In genomic region chr7:28784166-28784870, GRCh38 we compare ENCODE assay signal across 14 cellular contexts.
DNase-seq lines count a peak whose midpoint lies in the region; FAIRE-seq and TF ChIP-seq lines count a peak whose summit lies in the region.
"Had no signal": no experiment of that assay in that cellular context is flagged by ENCODE, and none has a peak within 500 bp of the region (broad histone marks: within the 10 kb centered on the region; RNA-seq: fewer than 3 reads in every experiment).

No MANE protein-coding gene starts in this region.

- H3K9ac ChIP-seq in trophoblast cell (ENCODE audit: low read length): no peak overlapping the region
- H3K9ac ChIP-seq: parathyroid adenoma had no signal

- DNase-seq in COR-L47 (lab: John Stamatoyannopoulos, UW) (peak; percentile 23), NCI-H1417 (lab: John Stamatoyannopoulos, UW) (peak in 2 of 3 experiments; percentile 86 to 98), astrocyte of the cerebellum (ENCODE audit: low read depth) (peak; percentile 93), nephron progenitor cell (no peak), HFFc6 (no peak), trophoblast cell (no peak), D721Med (ENCODE audit: insufficient read length, low spot score) (no peak)
- DNase-seq in activated effector memory CD4-positive, alpha-beta T cell treated with anti-CD3 and anti-CD28 coated beads, Interleukin-2, amount 50 U/mL, for 16 hours: no peak
- DNase-seq: NCI-H1436 treated with DMSO at 0.1 percent for 48 hours, SIG-M5, tibial artery had no signal

- no peak for TF ChIP-seq CTCF in astrocyte of the cerebellum (IDR thresholded peaks at IDR 0.05; ENCODE audit: low read depth, low read length, missing control alignments)
- no peak for TF ChIP-seq CTCF in nephron progenitor cell (IDR thresholded peaks at IDR 0.05)
- TF ChIP-seq CTCF in HFFc6 (IDR thresholded peaks at IDR 0.05): no peak
- TF ChIP-seq CTCF in D721Med (IDR thresholded peaks at IDR 0.05; ENCODE audit: insufficient read depth, missing control alignments): no peak

- H3K4me1 Mint-ChIP-seq in nephron progenitor cell (peaks cover 76% of the 10 kb centered on the region), HFFc6 (ENCODE audit: low read depth) (no peaks in the 10 kb centered on the region)

- no peak overlapping the region for H4K91ac ChIP-seq in trophoblast cell (ENCODE audit: low read depth, low read length)

- no peaks in the 10 kb centered on the region for H3K79me2 ChIP-seq in trophoblast cell (ENCODE audit: control insufficient read depth, insufficient read depth, low read length, poor library complexity)
- H3K79me2 ChIP-seq: parathyroid adenoma had no signal

- no peaks in the 10 kb centered on the region for H3K79me1 ChIP-seq in trophoblast cell (ENCODE audit: low read length)

- H3K27me3 Mint-ChIP-seq in nephron progenitor cell (ENCODE audit: low read depth, poor library complexity) (peaks cover 3% of the 10 kb centered on the region), HFFc6 (ENCODE audit: insufficient read depth) (no peaks in the 10 kb centered on the region)

- H3K18ac ChIP-seq in trophoblast cell (ENCODE audit: low read length): no peak overlapping the region

- H2BK5ac ChIP-seq in trophoblast cell (ENCODE audit: low read depth, low read length, poor library complexity): no peak overlapping the region

- no peaks in the 10 kb centered on the region for H3K36me3 ChIP-seq in trophoblast cell (ENCODE audit: control insufficient read depth in 1 of 2, insufficient read depth in 2 of 2, low read length in 2 of 2)
- H3K36me3 ChIP-seq: tibial artery had no signal

- no peak overlapping the region for H3K4me3 Mint-ChIP-seq in nephron progenitor cell
- H3K4me3 Mint-ChIP-seq in HFFc6: no peak overlapping the region

- H3K27me3 ChIP-seq in trophoblast cell (ENCODE audit: insufficient read depth, low read length): no peaks in the 10 kb centered on the region
- H3K27me3 ChIP-seq: tibial artery had no signal

- no peak overlapping the region for H4K8ac ChIP-seq in trophoblast cell (ENCODE audit: low read depth, low read length)

- no peak for FAIRE-seq in D721Med (lab: Jason Lieb, UNC)
- FAIRE-seq: colon had no signal

- H3K9me3 Mint-ChIP-seq in nephron progenitor cell: no peaks in the 10 kb centered on the region
- H3K9me3 Mint-ChIP-seq in HFFc6: peaks cover 5% of the 10 kb centered on the region; the same call in 1 of the 2 replicates
- H3K9me3 Mint-ChIP-seq: activated T-helper 2 cell treated with anti-CD3 and anti-CD28 coated beads, Interferon-gamma antibody, Interleukin-2, Interleukin-4, amounts not matched to agents 10 μg/mL and 5 μg/mL and 100 μg/mL, durations not matched to agents 14 hours and 24 hours and 36 hours had no signal

- no peak overlapping the region for H2AFZ ChIP-seq in trophoblast cell (ENCODE audit: insufficient read depth, low read length, poor library complexity)
- H2AFZ ChIP-seq: parathyroid adenoma had no signal

- no peak overlapping the region for H2AK5ac ChIP-seq in trophoblast cell (ENCODE audit: low read length)

- H3K36me3 Mint-ChIP-seq in nephron progenitor cell (ENCODE audit: low read depth) (no peaks in the 10 kb centered on the region), HFFc6 (ENCODE audit: low read depth) (no peaks in the 10 kb centered on the region)

- H3K23ac ChIP-seq in trophoblast cell (ENCODE audit: low read length): no peak overlapping the region

- H3K4me2 ChIP-seq in trophoblast cell (ENCODE audit: low read length): no peak overlapping the region

- no peak overlapping the region for H2BK120ac ChIP-seq in trophoblast cell (ENCODE audit: insufficient read depth, low read length, poor library complexity)

- no peak overlapping the region for H3K4me3 ChIP-seq in astrocyte of the cerebellum (ENCODE audit: low read depth, low read length)
- H3K4me3 ChIP-seq in trophoblast cell (ENCODE audit: low read depth, low read length): no peak overlapping the region
- H3K4me3 ChIP-seq: tibial artery had no signal

- peaks cover 3% of the 10 kb centered on the region for H3K9me3 ChIP-seq in trophoblast cell (ENCODE audit: insufficient read depth, low read depth, low read length)
- H3K9me3 ChIP-seq: tibial artery had no signal

- no peak overlapping the region for H3K4ac ChIP-seq in trophoblast cell (ENCODE audit: low read depth, low read length)

- no peak overlapping the region for H3K14ac ChIP-seq in trophoblast cell (ENCODE audit: low read length)

- H3K4me1 ChIP-seq in trophoblast cell (ENCODE audit: control insufficient read depth in 1 of 2, insufficient read depth in 2 of 2, low read length in 2 of 2): no peaks in the 10 kb centered on the region
- H3K4me1 ChIP-seq: parathyroid adenoma had no signal

- no peak overlapping the region for H3K27ac ChIP-seq in trophoblast cell (ENCODE audit: low read depth, low read length)
- H3K27ac ChIP-seq: parathyroid adenoma, tibial artery had no signal

- no CpG with 5 or more reads among the region's 13 CpGs for WGBS in trophoblast cell (ENCODE audit: extremely low coverage, insufficient coverage, insufficient read length)

- H4K12ac ChIP-seq in trophoblast cell (ENCODE audit: low read depth, low read length): no peak overlapping the region

- in situ Hi-C loops in astrocyte of the cerebellum (cut with HindIII; ENCODE audit: low sequenced_read_pairs): no loop called here

- H3K27ac Mint-ChIP-seq in nephron progenitor cell (peak overlapping the region; percentile 95), HFFc6 (no peak overlapping the region)
- H3K27ac Mint-ChIP-seq: activated T-helper 2 cell treated with anti-CD3 and anti-CD28 coated beads, Interferon-gamma antibody, Interleukin-2, Interleukin-4, amounts not matched to agents 10 μg/mL and 5 μg/mL and 100 μg/mL, durations not matched to agents 14 hours and 24 hours and 36 hours had no signal

- H2BK12ac ChIP-seq in trophoblast cell (ENCODE audit: low read length): no peak overlapping the region

Comparison
In these comparisons a context has a peak if more than half of its experiments do, and no peak if none do; other contexts are left out.
1. DNase-seq: peak in COR-L47 (single experiment), NCI-H1417 (2 of 3) and astrocyte of the cerebellum (single experiment); none in nephron progenitor cell (single experiment), HFFc6 (single experiment), trophoblast cell (0 of 2), activated effector memory CD4-positive, alpha-beta T cell treated with anti-CD3 and anti-CD28 coated beads, Interleukin-2, amount 50 U/mL, for 16 hours (single experiment) and D721Med (single experiment).